ENCODE assay signal across 1 cellular context in genomic region chr18:2897448-2898052, GRCh38.
TF ChIP-seq lines count a peak whose summit lies in the region.

No MANE protein-coding gene starts in this region.

TF ChIP-seq in H1, 55 proteins besides CTCF, POLR2A, EP300 and RAD21 (continued from another document):
- TF ChIP-seq CHD1 (IDR thresholded peaks at IDR 0.05; ENCODE audit: low read depth, low read length) (no peak), CTBP2 (IDR thresholded peaks at IDR 0.05; ENCODE audit: borderline replicate concordance, insufficient read depth, insufficient read length, low read length) (no peak), CHD2 (IDR thresholded peaks at IDR 0.05; ENCODE audit: low read length) (no peak), CBX5 (IDR thresholded peaks at IDR 0.05; ENCODE audit: low read depth, low read length) (no peak), SIX5 (IDR thresholded peaks at IDR 0.05; ENCODE audit: low read depth, low read length) (no peak), POLR2AphosphoS5 (IDR thresholded peaks at IDR 0.05; ENCODE audit: low read depth, low read length) (no peak), JUN (IDR thresholded peaks at IDR 0.05; ENCODE audit: low read depth, low read length) (no peak), POU5F1 (IDR thresholded peaks at IDR 0.05; ENCODE audit: low read depth, low read length) (no peak), USF2 (IDR thresholded peaks at IDR 0.05; ENCODE audit: low read length) (no peak), SP4 (IDR thresholded peaks at IDR 0.05; ENCODE audit: low read length) (no peak), RBBP5 (IDR thresholded peaks at IDR 0.05; ENCODE audit: borderline replicate concordance, low read depth, low read length) (no peak), CREB1 (IDR thresholded peaks at IDR 0.05) (no peak), SUZ12 (IDR thresholded peaks at IDR 0.05; ENCODE audit: low read length) (no peak), YY1 (IDR thresholded peaks at IDR 0.05; ENCODE audit: low read depth, low read length) (no peak), CHD7 (IDR thresholded peaks at IDR 0.05; ENCODE audit: insufficient replicate concordance, low read length) (no peak)
TF ChIP-seq in H1: peak in this region for 0.
